In the genomic region with DNA sequence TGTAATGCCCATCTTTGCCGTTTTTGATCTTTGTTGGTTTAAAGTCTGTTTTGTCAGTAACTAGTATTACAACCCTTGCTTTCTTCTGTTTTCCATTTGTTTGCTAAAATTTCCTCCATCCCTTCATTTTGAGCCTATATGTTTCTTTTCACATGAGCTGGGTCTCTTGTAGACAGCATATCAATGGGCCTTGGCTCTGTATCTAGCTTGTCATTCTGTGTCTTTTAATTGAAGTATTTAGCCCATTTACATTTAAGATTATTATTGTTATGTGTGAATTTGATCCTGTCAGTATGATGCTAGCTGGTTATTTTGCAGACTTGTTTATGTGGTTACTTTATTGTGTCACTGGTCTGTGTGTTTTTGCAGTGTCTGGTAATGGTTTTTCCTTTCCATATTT, we compare ENCODE assay signal across 33 cellular contexts.
"Had no signal": no experiment of that assay in that cellular context is flagged by ENCODE, and none has a peak within 500 bp of the region (broad histone marks: within the 10 kb centered on the region; RNA-seq: fewer than 3 reads in every experiment).

No MANE protein-coding gene starts in this region.

- H3K79me2 ChIP-seq: hepatocyte had no signal

- H3K4me2 ChIP-seq: hepatocyte had no signal

- H3K27ac ChIP-seq: brain microvascular endothelial cell, epithelial cell of prostate, esophagus squamous epithelium, gastroesophageal sphincter, heart right ventricle, hepatocyte, VCaP had no signal

- H3K4me1 ChIP-seq: esophagus squamous epithelium, gastroesophageal sphincter, heart right ventricle had no signal

- H3K4me3 ChIP-seq: esophagus squamous epithelium, gastroesophageal sphincter, heart right ventricle, hepatocyte had no signal

- H2AFZ ChIP-seq: hepatocyte had no signal

- ATAC-seq: activated CD8-positive, alpha-beta T cell treated with anti-CD3 and anti-CD28 coated beads for 36 hours; activated T-cell treated with anti-CD3 and anti-CD28 coated beads, Interleukin-2, amount 50 U/mL, for 4 hours; activated T-helper 17 cell treated with anti-CD3 and anti-CD28 coated beads, Interleukin-2, amount 50 U/mL, for 72 hours; effector memory CD8-positive, alpha-beta T cell; gastroesophageal sphincter; heart right ventricle; WTC11 had no signal

- H3K36me3 ChIP-seq: brain microvascular endothelial cell, esophagus squamous epithelium, gastroesophageal sphincter, heart right ventricle had no signal

- DNase-seq: activated CD4-positive, alpha-beta T cell treated with anti-CD3 and anti-CD28 coated beads for 48 hours; activated CD4-positive, alpha-beta T cell treated with anti-CD3 and anti-CD28 coated beads, Interleukin-2, amount 50 U/mL, for 1 hour; activated CD4-positive, alpha-beta T cell treated with anti-CD3 and anti-CD28 coated beads, Interleukin-2, amount 50 U/mL, for 48 hours; activated CD8-positive, alpha-beta memory T cell treated with anti-CD3 and anti-CD28 coated beads for 24 hours; activated CD8-positive, alpha-beta T cell treated with anti-CD3 and anti-CD28 coated beads for 36 hours; activated effector memory CD4-positive, alpha-beta T cell treated with Interleukin-2 at 50 U/mL for 16 hours; activated gamma-delta T cell treated with Interleukin-2 at 50 U/mL for 16 hours; activated naive CD4-positive, alpha-beta T cell treated with anti-CD3 and anti-CD28 coated beads, Interleukin-2, amount 50 U/mL, for 16 hours; activated naive CD4-positive, alpha-beta T cell treated with Interleukin-2 at 50 U/mL for 16 hours; activated T-cell treated with anti-CD3 and anti-CD28 coated beads, Interleukin-2, amount 50 U/mL, for 4 hours; amniotic stem cell; anterior cingulate cortex; brain microvascular endothelial cell; cortex of kidney; dermis blood vessel endothelial cell; effector CD4-positive, alpha-beta T cell; effector memory CD8-positive, alpha-beta T cell; esophagus squamous epithelium; foreskin melanocyte; heart right ventricle; T-helper 2 cell had no signal

- H3K27me3 ChIP-seq: brain microvascular endothelial cell, esophagus squamous epithelium, gastroesophageal sphincter, heart right ventricle, hepatocyte had no signal

- FAIRE-seq: astrocyte, bronchial epithelial cell, colon, endometrium, endothelial cell of umbilical vein, TTC549 had no signal
